In the genomic region with DNA sequence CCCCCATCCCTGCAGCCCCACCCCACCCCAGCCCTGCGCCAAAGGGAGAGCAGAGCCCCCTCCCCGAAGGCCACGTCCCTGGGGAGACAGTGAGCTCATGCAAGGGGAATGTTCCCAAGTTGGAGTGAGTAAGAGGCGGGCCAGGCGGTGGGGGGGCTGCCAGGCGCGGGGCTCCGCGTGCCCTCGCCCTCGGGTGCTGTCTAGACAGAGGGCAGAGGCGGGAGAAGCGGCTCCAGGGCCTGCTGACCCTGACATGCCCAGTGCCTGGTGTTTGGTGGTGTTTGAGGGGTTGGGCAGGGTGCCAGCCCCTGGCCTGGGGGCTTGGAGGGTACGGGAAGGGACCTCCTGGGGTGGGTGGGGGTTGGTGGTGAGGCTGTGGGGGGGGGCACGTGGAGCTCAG, we compare ENCODE assay signal across 9 cellular contexts. TPM values are rescaled to one million over a fixed set of nuclear protein-coding genes. Genes with fewer than 3 reads are reported as not detected.
A peak's percentile ranks its signal among the peaks of the same experiment; 100 is the strongest.
DNase-seq lines count a peak whose midpoint lies in the region; ATAC-seq, FAIRE-seq and TF ChIP-seq lines count a peak whose summit lies in the region.
"Had no signal": no experiment of that assay in that cellular context is flagged by ENCODE, and none has a peak within 500 bp of the region (broad histone marks: within the 10 kb centered on the region; RNA-seq: fewer than 3 reads in every experiment).

No MANE protein-coding gene starts in this region.

- H3K27me3 Mint-ChIP-seq in HFFc6 (ENCODE audit: insufficient read depth) (peaks cover 5% of the 10 kb centered on the region), astrocyte (ENCODE audit: low read depth, unreplicated experiment) (peaks cover 3% of the 10 kb centered on the region), endothelial cell (ENCODE audit: unreplicated experiment) (peaks cover 8% of the 10 kb centered on the region)
- H3K27me3 Mint-ChIP-seq in activated CD8-positive, alpha-beta T cell treated with anti-CD3 and anti-CD28 coated beads for 36 hours, result peaks cover 17% of the 10 kb centered on the region

- H3K27ac Mint-ChIP-seq in HFFc6, result peak overlapping the region; percentile 38; the same call in 1 of the 2 replicates
- peak overlapping the region; percentile 72 for H3K27ac Mint-ChIP-seq in astrocyte (ENCODE audit: unreplicated experiment)
- H3K27ac Mint-ChIP-seq in endothelial cell (ENCODE audit: unreplicated experiment), result no peak overlapping the region
- no peak overlapping the region for H3K27ac Mint-ChIP-seq in activated CD8-positive, alpha-beta T cell treated with anti-CD3 and anti-CD28 coated beads for 36 hours

- FAIRE-seq in astrocyte (lab: Jason Lieb, UNC), result no peak

- H3K79me2 ChIP-seq in astrocyte (ENCODE audit: insufficient read depth, low read length), result peaks cover 26% of the 10 kb centered on the region

- H3K9ac ChIP-seq in astrocyte (ENCODE audit: low read length) (peak overlapping the region; percentile 96), subcutaneous abdominal adipose tissue (ENCODE audit: low read length in 5 of 5) (peak overlapping the region in 4 of 5 donors; percentile 79 to 94 (median 88))

- intact Hi-C loops in activated CD8-positive, alpha-beta T cell treated with anti-CD3 and anti-CD28 coated beads for 36 hours (cut with micrococcal nuclease), result no loop called here

- H3K27me3 ChIP-seq in astrocyte (ENCODE audit: insufficient read depth, low read length) (no peaks in the 10 kb centered on the region), subcutaneous abdominal adipose tissue (ENCODE audit: control insufficient read depth in 5 of 5, insufficient read depth in 4 of 5, low read length in 5 of 5) (peaks cover 0 to 3% (median 0%) of the 10 kb centered on the region in 5 donors)

- peaks cover 24% of the 10 kb centered on the region for H3K4me1 Mint-ChIP-seq in HFFc6 (ENCODE audit: low read depth)
- peaks cover 9% of the 10 kb centered on the region for H3K4me1 Mint-ChIP-seq in astrocyte (ENCODE audit: low read depth, unreplicated experiment)
- peaks cover 2% of the 10 kb centered on the region for H3K4me1 Mint-ChIP-seq in endothelial cell (ENCODE audit: unreplicated experiment)
- peaks cover 5% of the 10 kb centered on the region for H3K4me1 Mint-ChIP-seq in activated CD8-positive, alpha-beta T cell treated with anti-CD3 and anti-CD28 coated beads for 36 hours (ENCODE audit: low read depth)

- POLR2A ChIA-PET in activated CD8-positive, alpha-beta T cell treated with anti-CD3 and anti-CD28 coated beads for 36 hours (lab: Charles Lee), result no interaction called here

- DNase-seq in HFFc6 (peak; percentile 66), astrocyte (ENCODE audit: low read depth) (peak; percentile 80), islet precursor cell (peak; percentile 83), endothelial cell (ENCODE audit: low spot score) (no peak), NOMO-1 treated with dmso at 0.1 percent for 144 hours (lab: John Stamatoyannopoulos, UW; ENCODE audit: unreplicated experiment) (no peak), Ammon's horn (ENCODE audit: low spot score) (no peak)
- DNase-seq in activated CD8-positive, alpha-beta T cell treated with anti-CD3 and anti-CD28 coated beads for 36 hours, result no peak

- no peak for TF ChIP-seq CTCF in HFFc6 (IDR thresholded peaks at IDR 0.05)
- no peak for TF ChIP-seq CTCF in astrocyte (IDR thresholded peaks at IDR 0.05; ENCODE audit: insufficient read depth, low read depth, low read length)
- TF ChIP-seq CTCF in endothelial cell (IDR thresholded peaks at IDR 0.05; ENCODE audit: unreplicated experiment), result no peak
- TF ChIP-seq CTCF in activated CD8-positive, alpha-beta T cell treated with anti-CD3 and anti-CD28 coated beads for 36 hours (IDR thresholded peaks at IDR 0.05), result no peak

- H2AFZ ChIP-seq in astrocyte (ENCODE audit: low read depth, low read length), result no peak overlapping the region

- peaks cover 34% of the 10 kb centered on the region for H3K4me1 ChIP-seq in astrocyte (ENCODE audit: insufficient read depth, low read length)
- H3K4me1 ChIP-seq in subcutaneous abdominal adipose tissue (ENCODE audit: control insufficient read depth in 5 of 5, insufficient read depth in 5 of 5, low read length in 5 of 5), result peaks cover 5 to 71% (median 62%) of the 10 kb centered on the region in 5 donors

- no peaks in the 10 kb centered on the region for H3K36me3 Mint-ChIP-seq in HFFc6 (ENCODE audit: low read depth)
- peaks cover 6% of the 10 kb centered on the region for H3K36me3 Mint-ChIP-seq in astrocyte (ENCODE audit: low read depth, unreplicated experiment)
- H3K36me3 Mint-ChIP-seq in endothelial cell (ENCODE audit: low read depth, unreplicated experiment), result no peaks in the 10 kb centered on the region
- H3K36me3 Mint-ChIP-seq in activated CD8-positive, alpha-beta T cell treated with anti-CD3 and anti-CD28 coated beads for 36 hours (ENCODE audit: low read depth), result no peaks in the 10 kb centered on the region

- no peaks in the 10 kb centered on the region for H3K36me3 ChIP-seq in astrocyte (ENCODE audit: insufficient read depth, low read length)
- H3K36me3 ChIP-seq in subcutaneous abdominal adipose tissue (ENCODE audit: control insufficient read depth in 5 of 5, insufficient read depth in 5 of 5, low read length in 5 of 5), result peaks cover 0 to 5% (median 0%) of the 10 kb centered on the region in 5 donors

- no peaks in the 10 kb centered on the region for H3K9me3 ChIP-seq in astrocyte (ENCODE audit: insufficient read depth, low read depth, low read length)
- no peaks in the 10 kb centered on the region for H3K9me3 ChIP-seq in subcutaneous abdominal adipose tissue (ENCODE audit: control insufficient read depth in 5 of 5, low read length in 5 of 5)

- H3K9me3 Mint-ChIP-seq in HFFc6 (no peaks in the 10 kb centered on the region), astrocyte (ENCODE audit: unreplicated experiment) (no peaks in the 10 kb centered on the region), endothelial cell (ENCODE audit: unreplicated experiment) (no peaks in the 10 kb centered on the region)
- no peaks in the 10 kb centered on the region for H3K9me3 Mint-ChIP-seq in activated CD8-positive, alpha-beta T cell treated with anti-CD3 and anti-CD28 coated beads for 36 hours

- peak overlapping the region; percentile 80 for H3K4me3 Mint-ChIP-seq in HFFc6
- H3K4me3 Mint-ChIP-seq in astrocyte (ENCODE audit: unreplicated experiment), result no peak overlapping the region
- H3K4me3 Mint-ChIP-seq in endothelial cell (ENCODE audit: unreplicated experiment), result no peak overlapping the region
- H3K4me3 Mint-ChIP-seq in activated CD8-positive, alpha-beta T cell treated with anti-CD3 and anti-CD28 coated beads for 36 hours, result no peak overlapping the region

- CTCF ChIA-PET in activated CD8-positive, alpha-beta T cell treated with anti-CD3 and anti-CD28 coated beads for 36 hours (lab: Charles Lee), result interaction anchor here (1.2 kb wide), 1 partner anchor 171 kb away, joined by 3 read pairs; no protein-coding TSS in a partner anchor

- H4K20me1 ChIP-seq in astrocyte (ENCODE audit: insufficient read depth, low read length), result peaks cover 25% of the 10 kb centered on the region

- peak overlapping the region; percentile 91 for H3K27ac ChIP-seq in astrocyte (ENCODE audit: low read depth, low read length)
- H3K27ac ChIP-seq in subcutaneous abdominal adipose tissue (ENCODE audit: low read depth, low read length), result peak overlapping the region; percentile 88

- H3K4me3 ChIP-seq in astrocyte (ENCODE audit: insufficient read depth, low read depth, low read length), result peak overlapping the region; percentile 83
- peak overlapping the region in 4 of 5 donors; percentile 73 to 79 (median 74) for H3K4me3 ChIP-seq in subcutaneous abdominal adipose tissue (ENCODE audit: low read depth in 1 of 5, low read length in 5 of 5)

- H3K4me2 ChIP-seq in astrocyte (ENCODE audit: low read length), result peak overlapping the region; percentile 94

- no peak for ATAC-seq in activated CD8-positive, alpha-beta T cell treated with anti-CD3 and anti-CD28 coated beads for 36 hours

RNA-seq across cellular contexts. Expression of gene FSTL3, which starts 1.0 kb away (rescaled TPM):
- total RNA-seq in HFFc6 (2021; fragmentation: NEBNext Ultra II Directional; extraction: Animal tissue kit (Norgen Biotek cat#: 25700)), result 100 to 1,000 TPM in 3 of 6 experiments, 10 to 100 TPM in 3; 97.1 to 123 (median 101) TPM
- 72.0 and 78.8 TPM in 2 replicates for total RNA-seq in astrocyte
- total RNA-seq in endothelial cell (ENCODE audit: unreplicated experiment), result 6.5 TPM
- 10 to 100 TPM; 12.3 TPM for total RNA-seq in activated CD8-positive, alpha-beta T cell treated with anti-CD3 and anti-CD28 coated beads for 36 hours

RNA-seq across cellular contexts. Expression of gene RNF126, which starts 14.2 kb away (rescaled TPM):
- 10 to 100 TPM; 35.8 to 39.2 (median 38.2) TPM for total RNA-seq in HFFc6 (2021; fragmentation: NEBNext Ultra II Directional; extraction: Animal tissue kit (Norgen Biotek cat#: 25700))
- total RNA-seq in astrocyte, result 58.3 and 58.5 TPM in 2 replicates
- 41.7 TPM for total RNA-seq in endothelial cell (ENCODE audit: unreplicated experiment)
- total RNA-seq in activated CD8-positive, alpha-beta T cell treated with anti-CD3 and anti-CD28 coated beads for 36 hours, result 100 to 1,000 TPM in 1 of 2 experiments, 10 to 100 TPM in 1; 99.1 to 101 TPM

RNA-seq across cellular contexts. Expression of gene PRSS57, which starts 18.1 kb away (rescaled TPM):
- not detected for total RNA-seq in HFFc6 (2021; fragmentation: NEBNext Ultra II Directional; extraction: Animal tissue kit (Norgen Biotek cat#: 25700))
- total RNA-seq in astrocyte (not detected in 2 replicates), endothelial cell (ENCODE audit: unreplicated experiment) (not detected)
- total RNA-seq in activated CD8-positive, alpha-beta T cell treated with anti-CD3 and anti-CD28 coated beads for 36 hours, result not detected

RNA-seq across cellular contexts. Expression of gene PALM, which starts 31.5 kb away (rescaled TPM):
- total RNA-seq in HFFc6 (2021; fragmentation: NEBNext Ultra II Directional; extraction: Animal tissue kit (Norgen Biotek cat#: 25700)), result under 1 TPM in 2 of 6 experiments, not detected in 4; 0.14 to 0.15 TPM
- total RNA-seq in astrocyte (60.0 and 67.3 TPM in 2 replicates), endothelial cell (ENCODE audit: unreplicated experiment) (42.0 TPM)
- total RNA-seq in activated CD8-positive, alpha-beta T cell treated with anti-CD3 and anti-CD28 coated beads for 36 hours, result under 1 TPM; 0.22 to 0.36 TPM
- total RNA-seq: mononuclear cell had no signal

RNA-seq across cellular contexts. Expression of gene FGF22, which starts 37.5 kb away (rescaled TPM):
- total RNA-seq in HFFc6 (2021; fragmentation: NEBNext Ultra II Directional; extraction: Animal tissue kit (Norgen Biotek cat#: 25700)), result under 1 TPM in 2 of 6 experiments, not detected in 4; 0.17 to 0.18 TPM
- total RNA-seq in astrocyte, result 0.25 TPM in 1 of 2 replicates, not detected in the other
- total RNA-seq in endothelial cell (ENCODE audit: unreplicated experiment), result not detected
- total RNA-seq in activated CD8-positive, alpha-beta T cell treated with anti-CD3 and anti-CD28 coated beads for 36 hours, result under 1 TPM in 1 of 2 experiments, not detected in 1; 0.16 TPM

Comparison
In these comparisons a context has a peak if more than half of its experiments do, and no peak if none do; other contexts are left out.
1. DNase-seq: peak in HFFc6 (single experiment), astrocyte (single experiment) and islet precursor cell (single experiment); none in endothelial cell (single experiment), NOMO-1 treated with dmso at 0.1 percent for 144 hours (single experiment), Ammon's horn (single experiment) and activated CD8-positive, alpha-beta T cell treated with anti-CD3 and anti-CD28 coated beads for 36 hours (single experiment).
2. H3K27ac Mint-ChIP-seq: peak in HFFc6 (single experiment) and astrocyte (single experiment); none in endothelial cell (single experiment) and activated CD8-positive, alpha-beta T cell treated with anti-CD3 and anti-CD28 coated beads for 36 hours (single experiment).